Comparison of ENCODE assay signal across 16 cellular contexts in the genomic region with DNA sequence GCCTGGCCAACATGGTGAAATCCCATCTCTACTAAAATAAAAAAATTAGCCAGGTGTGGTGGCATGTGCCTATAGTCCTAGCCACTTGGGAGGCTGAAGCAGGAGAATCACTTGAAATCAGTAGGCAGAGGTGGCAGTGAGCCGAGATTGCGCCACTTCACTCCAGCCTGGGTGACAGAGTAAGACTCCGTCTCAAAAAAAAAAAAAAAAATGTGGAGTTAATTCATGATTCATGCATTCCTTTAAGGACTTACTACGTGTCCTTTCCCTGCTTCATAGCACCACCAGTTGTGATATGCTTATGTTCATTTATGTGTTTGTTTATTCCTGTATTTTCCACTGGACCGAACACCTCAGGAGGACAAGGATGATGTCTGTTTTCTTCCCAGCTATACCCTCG. TPM values are rescaled to one million over a fixed set of nuclear protein-coding genes. Genes with fewer than 3 reads are reported as not detected.
DNase-seq lines count a peak whose midpoint lies in the region; ATAC-seq and TF ChIP-seq lines count a peak whose summit lies in the region.
"Had no signal": no experiment of that assay in that cellular context is flagged by ENCODE, and none has a peak within 500 bp of the region (broad histone marks: within the 10 kb centered on the region; RNA-seq: fewer than 3 reads in every experiment).

No MANE protein-coding gene starts in this region.

- DNase-seq in EH (ENCODE audit: low read depth) (peak; percentile 93), RWPE1 (ENCODE audit: low spot score) (peak; percentile 72), fibroblast of the aortic adventitia (ENCODE audit: low read depth) (peak; percentile 80), spleen (no peak)
- DNase-seq in effector CD4-positive, alpha-beta T cell, result no peak
- DNase-seq: activated CD4-positive, alpha-beta memory T cell treated with anti-CD3 and anti-CD28 coated beads for 36 hours; Calu3; KG1; NCI-H526; stimulated activated naive CD4-positive, alpha-beta T cell; T-cell had no signal

- H3K4me3 ChIP-seq in fibroblast of the aortic adventitia (ENCODE audit: low read depth, low read length) (no peak overlapping the region), skin epidermis (no peak overlapping the region), spleen (no peak overlapping the region)

- H3K36me3 ChIP-seq in spleen, result no peaks in the 10 kb centered on the region

- H3K4me1 ChIP-seq in spleen, result peaks cover 0 to 34% (median 8%) of the 10 kb centered on the region in 6 donors

- POLR2A ChIA-PET in RWPE1 (lab: Yijun Ruan, JAX; ENCODE audit: low non-redundant PET), result no interaction called here

- ATAC-seq in GM21390 (IDR thresholded peaks at IDR 0.05; ENCODE audit: unreplicated experiment) (no peak), HG03095 (IDR thresholded peaks at IDR 0.05; ENCODE audit: unreplicated experiment) (no peak)
- ATAC-seq: T-cell had no signal

- no peak overlapping the region for H3K27ac ChIP-seq in RWPE1
- peak overlapping the region in 15 of 21 experiments; percentile 7 to 87 (median 67) for H3K27ac ChIP-seq in skin epidermis
- peak overlapping the region in 2 of 8 donors; percentile 49 to 63 for H3K27ac ChIP-seq in spleen

- H3K27me3 ChIP-seq in spleen (replicated peaks in 1 of 7), result peaks cover 0 to 35% (median 0%) of the 10 kb centered on the region in 7 donors

- TF ChIP-seq CTCF in RWPE1 (conservative IDR thresholded peaks at IDR 0.05; ENCODE audit: low read depth) (no peak), fibroblast of the aortic adventitia (IDR thresholded peaks at IDR 0.05; ENCODE audit: insufficient read depth, low read length) (no peak), spleen (IDR thresholded peaks at IDR 0.05 in 8 of 11, conservative IDR thresholded peaks at IDR 0.05 in 3 of 11) (no peak)

- CTCF ChIA-PET in RWPE1 (lab: Yijun Ruan, JAX), result no interaction called here

- no peaks in the 10 kb centered on the region for H3K9me3 ChIP-seq in spleen

- no peak for TF ChIP-seq POLR2A in spleen (IDR thresholded peaks at IDR 0.05)

- intact Hi-C loops in spleen (cut with DNase I; ENCODE audit: low total_unique reads), result no loop called here

- 75 to 93% (median 80%) methylated on average over 6 of the region's 6 CpGs for WGBS in spleen, 5 donors

RNA-seq across cellular contexts. Expression of gene PRELP, which starts 12.7 kb away (rescaled TPM):
- total RNA-seq in fibroblast of the aortic adventitia (ENCODE audit: low replicate concordance) (1.4 and 3.7 TPM in 2 replicates), spleen (10 to 100 TPM; 25.6 to 50.3 (median 31.7) TPM)
- polyA plus RNA-seq in spleen, result 10 to 100 TPM in 2 of 3 donors, 1 to 10 TPM in 1; 4.9 to 21.6 (median 10.7) TPM
- total RNA-seq: activated CD4-positive, alpha-beta memory T cell treated with anti-CD3 and anti-CD28 coated beads for 36 hours; Calu3; epithelial cell of proximal tubule had no signal

RNA-seq across cellular contexts. Expression of gene OPTC, which starts 31.1 kb away (rescaled TPM):
- total RNA-seq in fibroblast of the aortic adventitia (ENCODE audit: low replicate concordance), result not detected in 2 replicates
- total RNA-seq in spleen, result not detected
- polyA plus RNA-seq in spleen, result not detected
- total RNA-seq: activated CD4-positive, alpha-beta memory T cell treated with anti-CD3 and anti-CD28 coated beads for 36 hours; Calu3; epithelial cell of proximal tubule; mesothelial cell of epicardium; T-cell had no signal

Comparison
In these comparisons a context has a peak if more than half of its experiments do, and no peak if none do; other contexts are left out.
1. DNase-seq: peak in EH (single experiment), RWPE1 (single experiment) and fibroblast of the aortic adventitia (single experiment); none in spleen (single experiment) and effector CD4-positive, alpha-beta T cell (single experiment).